In the genomic region with DNA sequence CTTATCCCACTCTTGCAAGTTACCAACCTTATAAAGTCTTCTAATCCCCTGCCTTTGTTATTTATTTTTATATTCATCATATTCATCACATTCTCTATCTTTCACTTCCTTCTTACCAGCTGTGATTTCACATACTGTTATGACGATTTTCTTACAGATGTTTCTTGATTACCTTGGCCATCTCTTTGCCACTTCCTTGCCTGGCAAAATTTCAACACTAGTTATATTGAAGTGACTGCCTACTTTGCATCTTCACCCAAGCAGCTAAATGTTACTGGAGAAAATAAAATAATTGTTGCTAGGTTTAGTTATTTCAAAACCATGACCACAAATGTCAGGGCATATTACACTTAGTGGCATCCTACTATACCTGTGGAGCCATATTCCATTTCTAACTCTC, we compare ENCODE assay signal across 1 cellular context.
TF ChIP-seq lines count a peak whose summit lies in the region.

No MANE protein-coding gene starts in this region.

TF ChIP-seq in GM12878, 131 proteins besides CTCF, POLR2A, EP300 and RAD21 (continued from another document):
- no peak for TF ChIP-seq CEBPZ (IDR thresholded peaks at IDR 0.05; ENCODE audit: low read depth, low read length)
- no peak for TF ChIP-seq NR2C1 (IDR thresholded peaks at IDR 0.05)
- TF ChIP-seq CBX5 (IDR thresholded peaks at IDR 0.05; ENCODE audit: low read depth), result no peak
- TF ChIP-seq, protein P1, sequence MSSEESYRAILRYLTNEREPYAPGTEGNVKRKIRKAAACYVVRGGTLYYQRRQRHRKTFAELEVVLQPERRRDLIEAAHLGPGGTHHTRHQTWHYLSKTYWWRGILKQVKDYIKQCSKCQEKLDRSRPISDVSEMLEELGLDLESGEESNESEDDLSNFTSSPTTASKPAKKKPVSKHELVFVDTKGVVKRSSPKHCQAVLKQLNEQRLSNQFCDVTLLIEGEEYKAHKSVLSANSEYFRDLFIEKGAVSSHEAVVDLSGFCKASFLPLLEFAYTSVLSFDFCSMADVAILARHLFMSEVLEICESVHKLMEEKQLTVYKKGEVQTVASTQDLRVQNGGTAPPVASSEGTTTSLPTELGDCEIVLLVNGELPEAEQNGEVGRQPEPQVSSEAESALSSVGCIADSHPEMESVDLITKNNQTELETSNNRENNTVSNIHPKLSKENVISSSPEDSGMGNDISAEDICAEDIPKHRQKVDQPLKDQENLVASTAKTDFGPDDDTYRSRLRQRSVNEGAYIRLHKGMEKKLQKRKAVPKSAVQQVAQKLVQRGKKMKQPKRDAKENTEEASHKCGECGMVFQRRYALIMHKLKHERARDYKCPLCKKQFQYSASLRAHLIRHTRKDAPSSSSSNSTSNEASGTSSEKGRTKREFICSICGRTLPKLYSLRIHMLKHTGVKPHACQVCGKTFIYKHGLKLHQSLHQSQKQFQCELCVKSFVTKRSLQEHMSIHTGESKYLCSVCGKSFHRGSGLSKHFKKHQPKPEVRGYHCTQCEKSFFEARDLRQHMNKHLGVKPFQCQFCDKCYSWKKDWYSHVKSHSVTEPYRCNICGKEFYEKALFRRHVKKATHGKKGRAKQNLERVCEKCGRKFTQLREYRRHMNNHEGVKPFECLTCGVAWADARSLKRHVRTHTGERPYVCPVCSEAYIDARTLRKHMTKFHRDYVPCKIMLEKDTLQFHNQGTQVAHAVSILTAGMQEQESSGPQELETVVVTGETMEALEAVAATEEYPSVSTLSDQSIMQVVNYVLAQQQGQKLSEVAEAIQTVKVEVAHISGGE (CRISPR knock-in tag; IDR thresholded peaks at IDR 0.05), result no peak
- no peak for TF ChIP-seq ZBED1 (IDR thresholded peaks at IDR 0.05; ENCODE audit: borderline replicate concordance)
- no peak for TF ChIP-seq CEBPB (IDR thresholded peaks at IDR 0.05; ENCODE audit: borderline replicate concordance in 1 of 2, low read depth in 2 of 2, low read length in 2 of 2)
- TF ChIP-seq HDAC6 (IDR thresholded peaks at IDR 0.05; ENCODE audit: unreplicated experiment), result no peak
- TF ChIP-seq MTA2 (IDR thresholded peaks at IDR 0.05; ENCODE audit: low read depth), result peak; percentile 45; the same call in 1 of the 2 replicates
- TF ChIP-seq RAD51 (IDR thresholded peaks at IDR 0.05), result no peak
- TF ChIP-seq IKZF2 (IDR thresholded peaks at IDR 0.05), result peak in 1 of 2 experiments; percentile 30; a peak in 1 of 4 replicates
- no peak for TF ChIP-seq TARDBP (IDR thresholded peaks at IDR 0.05; ENCODE audit: borderline replicate concordance)
- TF ChIP-seq, protein P2, sequence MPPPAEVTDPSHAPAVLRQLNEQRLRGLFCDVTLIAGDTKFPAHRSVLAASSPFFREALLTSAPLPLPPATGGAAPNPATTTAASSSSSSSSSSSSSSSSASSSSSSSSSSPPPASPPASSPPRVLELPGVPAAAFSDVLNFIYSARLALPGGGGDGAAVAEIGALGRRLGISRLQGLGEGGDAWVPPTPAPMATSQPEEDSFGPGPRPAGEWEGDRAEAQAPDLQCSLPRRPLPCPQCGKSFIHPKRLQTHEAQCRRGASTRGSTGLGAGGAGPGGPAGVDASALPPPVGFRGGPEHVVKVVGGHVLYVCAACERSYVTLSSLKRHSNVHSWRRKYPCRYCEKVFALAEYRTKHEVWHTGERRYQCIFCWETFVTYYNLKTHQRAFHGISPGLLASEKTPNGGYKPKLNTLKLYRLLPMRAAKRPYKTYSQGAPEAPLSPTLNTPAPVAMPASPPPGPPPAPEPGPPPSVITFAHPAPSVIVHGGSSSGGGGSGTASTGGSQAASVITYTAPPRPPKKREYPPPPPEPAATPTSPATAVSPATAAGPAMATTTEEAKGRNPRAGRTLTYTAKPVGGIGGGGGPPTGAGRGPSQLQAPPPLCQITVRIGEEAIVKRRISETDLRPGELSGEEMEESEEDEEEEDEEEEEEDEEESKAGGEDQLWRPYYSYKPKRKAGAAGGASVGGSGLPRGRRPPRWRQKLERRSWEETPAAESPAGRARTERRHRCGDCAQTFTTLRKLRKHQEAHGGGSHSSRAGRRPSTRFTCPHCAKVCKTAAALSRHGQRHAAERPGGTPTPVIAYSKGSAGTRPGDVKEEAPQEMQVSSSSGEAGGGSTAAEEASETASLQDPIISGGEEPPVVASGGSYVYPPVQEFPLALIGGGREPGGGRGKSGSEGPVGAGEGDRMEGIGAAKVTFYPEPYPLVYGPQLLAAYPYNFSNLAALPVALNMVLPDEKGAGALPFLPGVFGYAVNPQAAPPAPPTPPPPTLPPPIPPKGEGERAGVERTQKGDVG (CRISPR knock-in tag; IDR thresholded peaks at IDR 0.05), result no peak
- TF ChIP-seq, protein P3, sequence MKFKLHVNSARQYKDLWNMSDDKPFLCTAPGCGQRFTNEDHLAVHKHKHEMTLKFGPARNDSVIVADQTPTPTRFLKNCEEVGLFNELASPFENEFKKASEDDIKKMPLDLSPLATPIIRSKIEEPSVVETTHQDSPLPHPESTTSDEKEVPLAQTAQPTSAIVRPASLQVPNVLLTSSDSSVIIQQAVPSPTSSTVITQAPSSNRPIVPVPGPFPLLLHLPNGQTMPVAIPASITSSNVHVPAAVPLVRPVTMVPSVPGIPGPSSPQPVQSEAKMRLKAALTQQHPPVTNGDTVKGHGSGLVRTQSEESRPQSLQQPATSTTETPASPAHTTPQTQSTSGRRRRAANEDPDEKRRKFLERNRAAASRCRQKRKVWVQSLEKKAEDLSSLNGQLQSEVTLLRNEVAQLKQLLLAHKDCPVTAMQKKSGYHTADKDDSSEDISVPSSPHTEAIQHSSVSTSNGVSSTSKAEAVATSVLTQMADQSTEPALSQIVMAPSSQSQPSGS (IDR thresholded peaks at IDR 0.05; ENCODE audit: low read length), result no peak
- no peak for TF ChIP-seq EED (IDR thresholded peaks at IDR 0.05; ENCODE audit: low read depth)
- no peak for TF ChIP-seq TCF3 (IDR thresholded peaks at IDR 0.05; ENCODE audit: borderline replicate concordance, insufficient read depth, low read depth, low read length)
- TF ChIP-seq ATF7 (IDR thresholded peaks at IDR 0.05; ENCODE audit: low read depth), result 0 out of 2 replicates have a peak, but pooled peaks have one; percentile 29
- TF ChIP-seq PAX8 (IDR thresholded peaks at IDR 0.05), result no peak
- 0 out of 2 replicates have a peak, but pooled peaks have one; percentile 27 for TF ChIP-seq ZNF24 (IDR thresholded peaks at IDR 0.05)
- no peak for TF ChIP-seq WRNIP1 (IDR thresholded peaks at IDR 0.05; ENCODE audit: borderline replicate concordance, low read depth, low read length)
- TF ChIP-seq, protein P4, sequence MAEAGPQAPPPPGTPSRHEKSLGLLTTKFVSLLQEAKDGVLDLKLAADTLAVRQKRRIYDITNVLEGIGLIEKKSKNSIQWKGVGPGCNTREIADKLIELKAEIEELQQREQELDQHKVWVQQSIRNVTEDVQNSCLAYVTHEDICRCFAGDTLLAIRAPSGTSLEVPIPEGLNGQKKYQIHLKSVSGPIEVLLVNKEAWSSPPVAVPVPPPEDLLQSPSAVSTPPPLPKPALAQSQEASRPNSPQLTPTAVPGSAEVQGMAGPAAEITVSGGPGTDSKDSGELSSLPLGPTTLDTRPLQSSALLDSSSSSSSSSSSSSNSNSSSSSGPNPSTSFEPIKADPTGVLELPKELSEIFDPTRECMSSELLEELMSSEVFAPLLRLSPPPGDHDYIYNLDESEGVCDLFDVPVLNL (IDR thresholded peaks at IDR 0.05; ENCODE audit: low read depth, low read length), result no peak
- no peak for TF ChIP-seq KDM1A (IDR thresholded peaks at IDR 0.05; ENCODE audit: borderline replicate concordance)
- no peak for TF ChIP-seq POU2F2 (IDR thresholded peaks at IDR 0.05; ENCODE audit: borderline replicate concordance, low read depth, low read length)
